In the genomic region with DNA sequence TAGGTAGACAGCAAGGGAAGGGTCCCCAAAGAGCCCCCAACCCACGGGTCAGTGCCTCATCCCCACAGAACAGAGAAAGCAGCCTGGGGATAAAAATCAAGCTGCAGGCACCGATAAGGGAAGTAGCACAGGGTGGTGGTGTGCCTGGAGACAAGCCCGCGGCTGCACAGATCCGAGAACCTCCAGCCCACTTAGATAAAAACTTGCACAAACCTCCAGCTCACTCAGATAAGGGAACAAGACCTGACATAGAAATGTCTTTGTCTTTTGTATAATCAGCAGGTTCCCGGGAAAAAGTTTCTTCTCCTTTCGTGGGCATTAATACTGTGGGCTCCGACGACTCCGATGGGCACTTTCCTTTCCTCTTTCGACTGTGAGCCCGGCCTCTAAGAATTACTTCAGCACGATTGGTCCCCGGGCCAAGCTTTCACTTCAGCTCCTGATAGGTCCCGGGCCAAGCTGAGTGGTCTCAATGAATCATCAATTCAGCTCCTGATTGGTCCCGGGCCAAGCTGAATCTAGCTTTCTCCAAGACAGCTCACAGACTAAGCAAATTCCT, we compare ENCODE assay signal across 8 cellular contexts. TPM values are rescaled to one million over a fixed set of nuclear protein-coding genes. Genes with fewer than 3 reads are reported as not detected.
DNase-seq lines count a peak whose midpoint lies in the region; ATAC-seq and TF ChIP-seq lines count a peak whose summit lies in the region.

No MANE protein-coding gene starts in this region.

- peak; percentile 49 to 56 for ATAC-seq in activated naive CD4-positive, alpha-beta T cell treated with anti-CD3 and anti-CD28 coated beads, Interleukin-2, amount 50 U/mL, for 72 hours
- ATAC-seq in HG02852 (IDR thresholded peaks at IDR 0.05; ENCODE audit: unreplicated experiment) = no peak

- intact Hi-C loops in esophagus squamous epithelium (cut with DNase I) = loop anchor here (10.0 kb wide), 1 partner anchor 205 kb away; the partner anchor contains the start of genes APOO and CXorf58

- 86% methylated on average over 14 of the region's 16 CpGs for WGBS in HUES64
- WGBS in esophagus squamous epithelium, 2 donors = 79% methylated on average over 16 of the region's 16 CpGs; no CpG with 5 or more reads in 1 of the 2 donors

- H3K9me3 Mint-ChIP-seq in activated naive CD4-positive, alpha-beta T cell treated with anti-CD3 and anti-CD28 coated beads, Interleukin-2, amount 50 U/mL, for 72 hours = no peaks in the 10 kb centered on the region

- H3K36me3 ChIP-seq in HUES64 (ENCODE audit: insufficient read depth, low read length) (peaks cover 20% of the 10 kb centered on the region), esophagus squamous epithelium (peaks cover 0 to 23% (median 0%) of the 10 kb centered on the region in 3 donors)

- TF ChIP-seq CTCF in esophagus squamous epithelium (IDR thresholded peaks at IDR 0.05) = no peak

- no peaks in the 10 kb centered on the region for H3K36me3 Mint-ChIP-seq in activated naive CD4-positive, alpha-beta T cell treated with anti-CD3 and anti-CD28 coated beads, Interleukin-2, amount 50 U/mL, for 72 hours

- no peak for TF ChIP-seq POLR2A in esophagus squamous epithelium (IDR thresholded peaks at IDR 0.05)

- no peak overlapping the region for H3K27ac Mint-ChIP-seq in activated naive CD4-positive, alpha-beta T cell treated with anti-CD3 and anti-CD28 coated beads, Interleukin-2, amount 50 U/mL, for 72 hours

- H3K27me3 ChIP-seq in HUES64 (ENCODE audit: insufficient read depth, low read length) (no peaks in the 10 kb centered on the region), esophagus squamous epithelium (no peaks in the 10 kb centered on the region)

- no peak overlapping the region for H3K27ac ChIP-seq in HUES64 (ENCODE audit: low read depth, low read length)
- no peak overlapping the region for H3K27ac ChIP-seq in esophagus squamous epithelium

- H3K4me3 ChIP-seq in GM08714 (ENCODE audit: low read length) (peak overlapping the region; percentile 60; the same call in 1 of the 2 replicates), HUES64 (ENCODE audit: low read length) (0 out of 2 replicates have a peak overlapping the region, but pooled peaks have one; percentile 13), esophagus squamous epithelium (no peak overlapping the region)

- H3K9ac ChIP-seq in HUES64 (ENCODE audit: low read depth, low read length) = no peak overlapping the region

- H3K4me1 ChIP-seq in HUES64 (ENCODE audit: insufficient read depth, low read length) (no peaks in the 10 kb centered on the region), esophagus squamous epithelium (no peaks in the 10 kb centered on the region)

- H3K9me3 ChIP-seq in HUES64 (ENCODE audit: insufficient read depth, low read depth, low read length) (no peaks in the 10 kb centered on the region), esophagus squamous epithelium (no peaks in the 10 kb centered on the region)

- no peak for DNase-seq in activated naive CD4-positive, alpha-beta T cell treated with anti-CD3 and anti-CD28 coated beads, Interleukin-2, amount 50 U/mL, for 72 hours (ENCODE audit: low spot score in 2 of 2)
- peak; percentile 2 for DNase-seq in midbrain (lab: John Stamatoyannopoulos, UW)
- DNase-seq in esophagus squamous epithelium (lab: John Stamatoyannopoulos, UW) = no peak
- DNase-seq in effector CD8-positive, alpha-beta T cell (lab: John Stamatoyannopoulos, UW) = no peak
- DNase-seq in NCI-H1105 treated with DMSO at 0.1 percent for 48 hours (lab: John Stamatoyannopoulos, UW) = no peak

RNA-seq across cellular contexts. Expression of gene PRDX4, which starts 32.4 kb away (rescaled TPM):
- 165 TPM for polyA plus RNA-seq in HUES64 (2013, experiment 1 of 2)
- 158 TPM for polyA plus RNA-seq in HUES64 (2013, experiment 2 of 2)
- total RNA-seq in activated naive CD4-positive, alpha-beta T cell treated with anti-CD3 and anti-CD28 coated beads, Interleukin-2, amount 50 U/mL, for 72 hours = 10 to 100 TPM; 42.6 to 48.2 TPM
- total RNA-seq in esophagus squamous epithelium = 100 to 1,000 TPM in 1 of 4 donors, 10 to 100 TPM in 3; 62.1 to 119 (median 74.6) TPM

RNA-seq across cellular contexts. Expression of gene ACOT9, which starts 43.4 kb away (rescaled TPM):
- 25.7 TPM for polyA plus RNA-seq in HUES64 (2013, experiment 1 of 2)
- 25.7 TPM for polyA plus RNA-seq in HUES64 (2013, experiment 2 of 2)
- total RNA-seq in activated naive CD4-positive, alpha-beta T cell treated with anti-CD3 and anti-CD28 coated beads, Interleukin-2, amount 50 U/mL, for 72 hours = 10 to 100 TPM; 33.6 to 56.3 TPM
- 10 to 100 TPM in 3 of 4 donors, 1 to 10 TPM in 1; 5.4 to 30.9 (median 14.8) TPM for total RNA-seq in esophagus squamous epithelium

Comparison
In these comparisons a context has a peak if more than half of its experiments do, and no peak if none do; other contexts are left out.
1. H3K4me3 ChIP-seq: peak in GM08714 (single experiment) and HUES64 (single experiment); none in esophagus squamous epithelium (0 of 4).